In genomic region chr7:44201813-44202212, GRCh38 we compare ENCODE assay signal across 9 cellular contexts. TPM values are rescaled to one million over a fixed set of nuclear protein-coding genes. Genes with fewer than 3 reads are reported as not detected.
DNase-seq lines count a peak whose midpoint lies in the region; FAIRE-seq and TF ChIP-seq lines count a peak whose summit lies in the region.
"Had no signal": no experiment of that assay in that cellular context is flagged by ENCODE, and none has a peak within 500 bp of the region (broad histone marks: within the 10 kb centered on the region; RNA-seq: fewer than 3 reads in every experiment).

No MANE protein-coding gene starts in this region.

- intact Hi-C loops in sigmoid colon (cut with DNase I) = loop anchor here (5.0 kb wide), 3 partner anchors 80 to 545 kb away; partner anchors contain the start of genes POLD2, POLM and ZMIZ2

- peaks cover 0 to 7% (median 0%) of the 10 kb centered on the region in 3 donors for H3K27me3 ChIP-seq in sigmoid colon

- peaks cover 30% of the 10 kb centered on the region for H3K36me3 ChIP-seq in SK-N-MC (ENCODE audit: insufficient read depth, low read length)
- H3K36me3 ChIP-seq in sigmoid colon = peaks cover 3 to 28% (median 18%) of the 10 kb centered on the region in 4 donors

- TF ChIP-seq CTCF in fibroblast of the aortic adventitia (IDR thresholded peaks at IDR 0.05; ENCODE audit: insufficient read depth, low read length) = no peak
- no peak for TF ChIP-seq CTCF in sigmoid colon (IDR thresholded peaks at IDR 0.05)

- TF ChIP-seq POLR2A in sigmoid colon (IDR thresholded peaks at IDR 0.05) = no peak

- no peak for TF ChIP-seq EP300 in sigmoid colon (IDR thresholded peaks at IDR 0.05)

- FAIRE-seq in GM18507 (lab: Jason Lieb, UNC) = peak; percentile 42
- FAIRE-seq: endometrium had no signal

- H3K27ac ChIP-seq in SK-N-MC (no peak overlapping the region), sigmoid colon (no peak overlapping the region)

- H3K4me3 ChIP-seq in SK-N-MC (peak overlapping the region; percentile 96), fibroblast of the aortic adventitia (ENCODE audit: low read depth, low read length) (peak overlapping the region; percentile 99), sigmoid colon (peak overlapping the region in 3 of 4 donors; percentile 80 to 93 (median 87))

- H3K9ac ChIP-seq in SK-N-MC (ENCODE audit: insufficient read length) = peak overlapping the region; percentile 91

- DNase-seq in GM18507 (ENCODE audit: extremely low spot score, insufficient read length, low read depth) (no peak), SK-N-MC (ENCODE audit: low read depth, low spot score) (no peak), fibroblast of the aortic adventitia (ENCODE audit: low read depth) (peak; percentile 8), sigmoid colon (no peak), midbrain (lab: John Stamatoyannopoulos, UW) (no peak), NCI-H1694 (lab: John Stamatoyannopoulos, UW) (no peak), SW480 (ENCODE audit: low spot score) (no peak)
- no peak for DNase-seq in stimulated activated CD4-positive, alpha-beta T cell treated with anti-CD3 and anti-CD28 coated beads, Interleukin-2, amount 100 ng/mL, for 48 hours

- WGBS in sigmoid colon, 2 donors = 48% methylated on average over 8 of the region's 8 CpGs

- peaks cover 0 to 17% (median 14%) of the 10 kb centered on the region in 4 donors for H3K4me1 ChIP-seq in sigmoid colon

- H3K9me3 ChIP-seq in SK-N-MC (ENCODE audit: low read depth, low read length) = no peaks in the 10 kb centered on the region
- no peaks in the 10 kb centered on the region for H3K9me3 ChIP-seq in sigmoid colon

RNA-seq across cellular contexts. Expression of gene YKT6, which starts 1.0 kb away (rescaled TPM):
- total RNA-seq in fibroblast of the aortic adventitia (ENCODE audit: low replicate concordance) = 72.0 and 99.4 TPM in 2 replicates
- total RNA-seq in sigmoid colon = 10 to 100 TPM; 39.2 to 50.1 (median 44.5) TPM
- 10 to 100 TPM; 63.1 to 95.5 (median 73.3) TPM for polyA plus RNA-seq in sigmoid colon

RNA-seq across cellular contexts. Expression of gene GCK, which starts 12.6 kb away (rescaled TPM):
- total RNA-seq in fibroblast of the aortic adventitia (ENCODE audit: low replicate concordance) (0.36 TPM in 1 of 2 replicates, not detected in the other), sigmoid colon (1 to 10 TPM in 2 of 4 donors, under 1 TPM in 1, not detected in 1; 0.27 to 1.8 (median 1.4) TPM)
- polyA plus RNA-seq in sigmoid colon = under 1 TPM in 2 of 3 donors, not detected in 1; 0.32 to 0.60 TPM
